Comparison of ENCODE assay signal across 1 cellular context in genomic region chr6:110178626-110179405, GRCh38.
TF ChIP-seq lines count a peak whose summit lies in the region.

No MANE protein-coding gene starts in this region.

TF ChIP-seq in H1, 55 proteins besides CTCF, POLR2A, EP300 and RAD21:
- TF ChIP-seq TAF7 (optimal IDR thresholded peaks at IDR 0.05; ENCODE audit: borderline replicate concordance, low read depth, low read length): no peak
- TF ChIP-seq NRF1 (IDR thresholded peaks at IDR 0.05; ENCODE audit: low read depth, low read length): no peak
- TF ChIP-seq TEAD4 (IDR thresholded peaks at IDR 0.05; ENCODE audit: low read depth, low read length): 0 out of 2 replicates have a peak, but pooled peaks have one; percentile 31
- no peak for TF ChIP-seq BCL11A (IDR thresholded peaks at IDR 0.05; ENCODE audit: low read depth in 2 of 2, low read length in 2 of 2)
- TF ChIP-seq POLR2AphosphoS5 (IDR thresholded peaks at IDR 0.05; ENCODE audit: low read depth, low read length): no peak
- peak; percentile 25; the same call in 1 of the 2 replicates for TF ChIP-seq MAX (IDR thresholded peaks at IDR 0.05)
- TF ChIP-seq RNF2 (IDR thresholded peaks at IDR 0.05; ENCODE audit: borderline replicate concordance, low read depth, low read length, missing control alignments, poor library complexity, severe bottlenecking): no peak
- no peak for TF ChIP-seq ZNF274 (IDR thresholded peaks at IDR 0.05; ENCODE audit: borderline replicate concordance, extremely low read depth, low read length)
- no peak for TF ChIP-seq BRCA1 (IDR thresholded peaks at IDR 0.05; ENCODE audit: low read depth, low read length)
- peak; percentile 75 for TF ChIP-seq YY1 (IDR thresholded peaks at IDR 0.05; ENCODE audit: low read depth, low read length)
- TF ChIP-seq CEBPB (IDR thresholded peaks at IDR 0.05; ENCODE audit: low read depth, low read length): no peak
- TF ChIP-seq SRF (IDR thresholded peaks at IDR 0.05; ENCODE audit: low read depth, low read length): no peak
- no peak for TF ChIP-seq BACH1 (IDR thresholded peaks at IDR 0.05; ENCODE audit: low read length)
- TF ChIP-seq CHD2 (IDR thresholded peaks at IDR 0.05; ENCODE audit: low read length): no peak
- peak; percentile 40 for TF ChIP-seq SAP30 (IDR thresholded peaks at IDR 0.05; ENCODE audit: insufficient read depth, insufficient replicate concordance, low read length)
- no peak for TF ChIP-seq CHD7 (IDR thresholded peaks at IDR 0.05; ENCODE audit: insufficient replicate concordance, low read length)
- TF ChIP-seq GABPA (IDR thresholded peaks at IDR 0.05; ENCODE audit: borderline replicate concordance, insufficient read depth, low read length): no peak
- TF ChIP-seq TBP (IDR thresholded peaks at IDR 0.05; ENCODE audit: low read depth, low read length): no peak
- 0 out of 2 replicates have a peak, but pooled peaks have one; percentile 27 for TF ChIP-seq TAF1 (IDR thresholded peaks at IDR 0.05; ENCODE audit: low read depth, low read length)
- no peak for TF ChIP-seq SP2 (IDR thresholded peaks at IDR 0.05; ENCODE audit: low read length)
- no peak for TF ChIP-seq CREB1 (IDR thresholded peaks at IDR 0.05)
- no peak for TF ChIP-seq POU5F1 (IDR thresholded peaks at IDR 0.05; ENCODE audit: low read depth, low read length)
- TF ChIP-seq GTF2F1 (IDR thresholded peaks at IDR 0.05; ENCODE audit: borderline replicate concordance, low read depth, low read length): no peak
- no peak for TF ChIP-seq HDAC6 (IDR thresholded peaks at IDR 0.05; ENCODE audit: low read depth, low read length)
- TF ChIP-seq PHF8 (conservative IDR thresholded peaks at IDR 0.05; ENCODE audit: low read depth, low read length): no peak
- no peak for TF ChIP-seq E2F6 (IDR thresholded peaks at IDR 0.05)
- TF ChIP-seq KDM5A (IDR thresholded peaks at IDR 0.05; ENCODE audit: low read length): no peak
- peak; percentile 83 for TF ChIP-seq KDM1A (IDR thresholded peaks at IDR 0.05; ENCODE audit: borderline replicate concordance, low read length)
- TF ChIP-seq EGR1 (IDR thresholded peaks at IDR 0.05; ENCODE audit: borderline replicate concordance, low read depth, low read length): no peak
- TF ChIP-seq SP1 (IDR thresholded peaks at IDR 0.05; ENCODE audit: low read depth, low read length): no peak
- TF ChIP-seq NANOG (IDR thresholded peaks at IDR 0.05; ENCODE audit: insufficient read depth, low read depth, low read length, poor library complexity, severe bottlenecking): no peak
- TF ChIP-seq SUZ12 (IDR thresholded peaks at IDR 0.05; ENCODE audit: low read length): no peak
- TF ChIP-seq RBBP5 (IDR thresholded peaks at IDR 0.05; ENCODE audit: borderline replicate concordance, low read depth, low read length): no peak; the same call in 1 of the 2 replicates
- TF ChIP-seq SIN3A (conservative IDR thresholded peaks at IDR 0.05 in 1 of 2, IDR thresholded peaks at IDR 0.05 in 1 of 2; ENCODE audit: low read depth in 1 of 2, low read length in 2 of 2): peak; percentile 33 to 70; a peak in 1 of 4 replicates
- TF ChIP-seq ASH2L (IDR thresholded peaks at IDR 0.05; ENCODE audit: low read length): peak; percentile 39
- no peak for TF ChIP-seq ATF3 (IDR thresholded peaks at IDR 0.05; ENCODE audit: insufficient read depth, low read depth, low read length)
- no peak for TF ChIP-seq CTBP2 (IDR thresholded peaks at IDR 0.05; ENCODE audit: borderline replicate concordance, insufficient read depth, insufficient read length, low read length)
